Comparison of ENCODE assay signal across 9 cellular contexts in the genomic region with DNA sequence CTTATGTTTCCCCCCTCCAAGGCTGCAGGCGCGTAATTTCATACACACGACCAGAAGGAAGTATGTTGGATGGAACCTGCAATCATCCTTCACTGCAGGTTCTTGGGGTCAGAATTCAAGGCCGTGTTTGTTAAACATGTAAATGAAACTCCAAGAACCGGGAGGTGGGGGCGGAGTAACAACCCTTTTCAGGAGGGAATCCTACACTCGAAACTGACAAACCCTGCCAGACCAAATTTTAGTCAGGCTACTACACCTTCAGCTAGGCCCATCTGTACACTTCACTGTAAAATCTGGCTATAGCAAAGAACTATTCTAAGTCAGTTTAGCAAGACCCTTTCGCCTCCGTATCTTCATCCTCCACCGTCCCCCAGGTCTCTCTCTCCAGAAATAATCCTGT. TPM values are rescaled to one million over a fixed set of nuclear protein-coding genes. Genes with fewer than 3 reads are reported as not detected.
DNase-seq lines count a peak whose midpoint lies in the region; ATAC-seq, FAIRE-seq and TF ChIP-seq lines count a peak whose summit lies in the region.
"Had no signal": no experiment of that assay in that cellular context is flagged by ENCODE, and none has a peak within 500 bp of the region (broad histone marks: within the 10 kb centered on the region; RNA-seq: fewer than 3 reads in every experiment).

No MANE protein-coding gene starts in this region.

- no peak for DNase-seq in activated naive CD4-positive, alpha-beta T cell treated with anti-CD3 and anti-CD28 coated beads, Interleukin-2, amount 10 ng/mL, durations not matched to agents 7 days and 5 days
- no peak for DNase-seq in activated naive CD4-positive, alpha-beta T cell (lab: John Stamatoyannopoulos, UW)
- DNase-seq in kidney, result no peak
- no peak for DNase-seq in thoracic aorta (ENCODE audit: low spot score)
- DNase-seq in HK-2 (ENCODE audit: unreplicated experiment), result no peak
- DNase-seq in SK-N-DZ (ENCODE audit: low spot score), result no peak

- TF ChIP-seq CTCF in kidney (IDR thresholded peaks at IDR 0.05; ENCODE audit: borderline replicate concordance, extremely low read depth, insufficient read depth) (no peak), thoracic aorta (IDR thresholded peaks at IDR 0.05) (no peak)

- CTCF ChIA-PET in activated naive CD4-positive, alpha-beta T cell treated with anti-CD3 and anti-CD28 coated beads, Interleukin-2, amount 10 ng/mL, durations not matched to agents 7 days and 5 days (lab: Charles Lee), result no interaction called here

- peaks cover 15% of the 10 kb centered on the region for H3K36me3 Mint-ChIP-seq in activated naive CD4-positive, alpha-beta T cell treated with anti-CD3 and anti-CD28 coated beads, Interleukin-2, amount 10 ng/mL, durations not matched to agents 7 days and 5 days
- peaks cover 16% of the 10 kb centered on the region for H3K36me3 Mint-ChIP-seq in activated naive CD8-positive, alpha-beta T cell

- peaks cover 3% of the 10 kb centered on the region for H3K27me3 Mint-ChIP-seq in activated naive CD4-positive, alpha-beta T cell treated with anti-CD3 and anti-CD28 coated beads, Interleukin-2, amount 10 ng/mL, durations not matched to agents 7 days and 5 days
- H3K27me3 Mint-ChIP-seq in activated naive CD8-positive, alpha-beta T cell, result no peaks in the 10 kb centered on the region

- H3K4me3 Mint-ChIP-seq in activated naive CD4-positive, alpha-beta T cell treated with anti-CD3 and anti-CD28 coated beads, Interleukin-2, amount 10 ng/mL, durations not matched to agents 7 days and 5 days, result peak overlapping the region; percentile 85
- H3K4me3 Mint-ChIP-seq in activated naive CD8-positive, alpha-beta T cell, result peak overlapping the region; percentile 93

- H3K9ac ChIP-seq in kidney (ENCODE audit: low read length in 2 of 2), result peak overlapping the region in 1 of 2 donors; percentile 55

- H3K4me1 Mint-ChIP-seq in activated naive CD4-positive, alpha-beta T cell treated with anti-CD3 and anti-CD28 coated beads, Interleukin-2, amount 10 ng/mL, durations not matched to agents 7 days and 5 days, result peaks cover 8% of the 10 kb centered on the region
- H3K4me1 Mint-ChIP-seq in activated naive CD8-positive, alpha-beta T cell (ENCODE audit: low read depth), result peaks cover 17% of the 10 kb centered on the region

- H3K4me1 ChIP-seq in kidney (ENCODE audit: control insufficient read depth in 1 of 2, insufficient read depth in 1 of 2, low read depth in 1 of 2, low read length in 2 of 2) (peaks cover 0 to 6% of the 10 kb centered on the region in 2 donors), thoracic aorta (ENCODE audit: control insufficient read depth in 1 of 2, low read depth in 2 of 2) (peaks cover 5 to 12% of the 10 kb centered on the region in 2 donors)

- H3K36me3 ChIP-seq in kidney (ENCODE audit: control insufficient read depth in 1 of 2, insufficient read depth in 2 of 2, low read length in 2 of 2) (no peaks in the 10 kb centered on the region), thoracic aorta (peaks cover 5% of the 10 kb centered on the region)

- no peak for FAIRE-seq in kidney (lab: Jason Lieb, UNC)
- FAIRE-seq: G401.6 had no signal

- intact Hi-C loops in kidney (cut with DNase I), result no loop called here

- H3K9me3 ChIP-seq in kidney (ENCODE audit: control insufficient read depth in 1 of 2, low read length in 2 of 2) (no peaks in the 10 kb centered on the region), thoracic aorta (no peaks in the 10 kb centered on the region)

- H3K27ac ChIP-seq in kidney (ENCODE audit: low read depth in 2 of 2, low read length in 2 of 2) (no peak overlapping the region), thoracic aorta (no peak overlapping the region)

- no peaks in the 10 kb centered on the region for H3K27me3 ChIP-seq in thoracic aorta (replicated peaks; ENCODE audit: insufficient read depth)

- H3K4me3 ChIP-seq in kidney (ENCODE audit: low read length in 2 of 2) (peak overlapping the region; percentile 87 to 99), thoracic aorta (peak overlapping the region; percentile 94)

- ATAC-seq in thoracic aorta (ENCODE audit: insufficient number of reproducible peaks, low FRiP score, low read depth), result no peak
- no peak for ATAC-seq in HG03139 (IDR thresholded peaks at IDR 0.05; ENCODE audit: unreplicated experiment)

- H3K9me3 Mint-ChIP-seq in activated naive CD4-positive, alpha-beta T cell treated with anti-CD3 and anti-CD28 coated beads, Interleukin-2, amount 10 ng/mL, durations not matched to agents 7 days and 5 days, result peaks cover 18% of the 10 kb centered on the region
- no peaks in the 10 kb centered on the region for H3K9me3 Mint-ChIP-seq in activated naive CD8-positive, alpha-beta T cell (ENCODE audit: low read depth)

- H3K27ac Mint-ChIP-seq in activated naive CD4-positive, alpha-beta T cell treated with anti-CD3 and anti-CD28 coated beads, Interleukin-2, amount 10 ng/mL, durations not matched to agents 7 days and 5 days, result no peak overlapping the region
- H3K27ac Mint-ChIP-seq in activated naive CD8-positive, alpha-beta T cell, result peak overlapping the region; percentile 84

RNA-seq across cellular contexts. Expression of a gene that starts 1.2 kb away (rescaled TPM):
- total RNA-seq in kidney (9.9 TPM), thoracic aorta (1 to 10 TPM; 3.5 to 4.1 TPM)
- 4.0 TPM for polyA plus RNA-seq in kidney (ENCODE audit: insufficient read depth, low read depth, low replicate concordance)
- 5.6 and 6.3 TPM in 2 replicates for polyA plus RNA-seq in SK-N-DZ (2014; cell fraction: cytosol; rRNA removed)
- polyA plus RNA-seq in SK-N-DZ (2014; cell fraction: nucleus; rRNA removed), result 8.9 and 11.0 TPM in 2 replicates
